In genomic region chr6:74677463-74677862, GRCh38 we compare ENCODE assay signal across 27 cellular contexts.
"Had no signal": no experiment of that assay in that cellular context is flagged by ENCODE, and none has a peak within 500 bp of the region (broad histone marks: within the 10 kb centered on the region; RNA-seq: fewer than 3 reads in every experiment).

No MANE protein-coding gene starts in this region.

- H3K27ac ChIP-seq: stomach, suprapubic skin, testis, thoracic aorta, thyroid gland, tibial artery, tibial nerve, transverse colon, upper lobe of left lung, upper lobe of right lung, uterus, vagina had no signal

- H3K9me3 ChIP-seq: stomach, suprapubic skin, testis, thoracic aorta, thyroid gland, tibial artery, tibial nerve, transverse colon, upper lobe of left lung, upper lobe of right lung, uterus, vagina had no signal

- H3K36me3 ChIP-seq: stomach, suprapubic skin, thoracic aorta, thyroid gland, tibial artery, tibial nerve, transverse colon, upper lobe of left lung, upper lobe of right lung, uterus, vagina had no signal

- H3K4me1 ChIP-seq: stomach, suprapubic skin, testis, thyroid gland, tibial nerve, transverse colon, upper lobe of left lung, upper lobe of right lung, uterus, vagina had no signal

- FAIRE-seq: urothelium cell line had no signal

- ATAC-seq: stimulated activated effector memory CD8-positive, alpha-beta T cell treated with anti-CD3 and anti-CD28 coated beads, Interleukin-12 subunit alpha, Interleukin-12 subunit beta, amount 100 ng/mL, for 72 hours; stimulated activated memory B cell treated with anti-CD40 and anti-IgM and Interleukin-4, amounts not matched to agents 10 μg/mL and 1 μg/mL and 100 μg/mL, for 72 hours; stimulated activated naive B cell treated with anti-CD40 and anti-IgM and Interleukin-4, amounts not matched to agents 10 μg/mL and 1 μg/mL and 100 μg/mL, for 72 hours; stimulated activated naive CD8-positive, alpha-beta T cell treated with anti-CD3 and anti-CD28 coated beads, Interleukin-15, amount 100 ng/mL, for 72 hours; stimulated activated naive CD8-positive, alpha-beta T cell treated with anti-CD3 and anti-CD28 coated beads, Interleukin-15, Interleukin-2, amounts not matched to agents 100 U/mL and 50 U/mL, for 24 hours; upper lobe of right lung had no signal

- H3K4me3 ChIP-seq: stomach, suprapubic skin, testis, thoracic aorta, thyroid gland, tibial artery, tibial nerve, transverse colon, upper lobe of left lung, upper lobe of right lung, uterus, vagina had no signal

- DNase-seq: stimulated activated CD4-positive, alpha-beta T cell treated with anti-CD3 and anti-CD28 coated beads, Interleukin-2, amount 100 ng/mL, for 48 hours; stimulated activated CD4-positive, alpha-beta T cell treated with anti-CD3 and anti-CD28 coated beads, Interleukin-4, amount 100 ng/mL, for 1 hour; stimulated activated CD4-positive, alpha-beta T cell treated with anti-CD3 and anti-CD28 coated beads, Interleukin-4, amount 100 ng/mL, for 24 hours; stimulated activated CD4-positive, alpha-beta T cell treated with anti-CD3 and anti-CD28 coated beads, Interleukin-4, amount 100 ng/mL, for 4 hours; stimulated activated CD8-positive, alpha-beta memory T cell treated with anti-CD3 and anti-CD28 coated beads, Interleukin-4, amount 100 ng/mL, for 48 hours; stimulated activated naive B cell treated with anti-CD40 and anti-IgM and Interleukin-4, amounts not matched to agents 10 μg/mL and 1 μg/mL and 100 μg/mL, for 72 hours; stimulated activated naive CD4-positive, alpha-beta T cell; stimulated activated naive CD4-positive, alpha-beta T cell treated with Interleukin-2 at 50 U/mL for 16 hours; stimulated activated naive CD8-positive, alpha-beta T cell treated with anti-CD3 and anti-CD28 coated beads, Interleukin-15, amount 100 ng/mL, for 72 hours; stimulated activated naive CD8-positive, alpha-beta T cell treated with anti-CD3 and anti-CD28 coated beads, Interleukin-15, Interleukin-2, amounts not matched to agents 100 U/mL and 50 U/mL, for 24 hours; stomach; substantia nigra; testis; thyroid gland; tibial artery; transverse colon; trophoblast cell; upper lobe of left lung; upper lobe of right lung; uterus had no signal
